1 cellular context compared by ENCODE assay signal in the genomic region with DNA sequence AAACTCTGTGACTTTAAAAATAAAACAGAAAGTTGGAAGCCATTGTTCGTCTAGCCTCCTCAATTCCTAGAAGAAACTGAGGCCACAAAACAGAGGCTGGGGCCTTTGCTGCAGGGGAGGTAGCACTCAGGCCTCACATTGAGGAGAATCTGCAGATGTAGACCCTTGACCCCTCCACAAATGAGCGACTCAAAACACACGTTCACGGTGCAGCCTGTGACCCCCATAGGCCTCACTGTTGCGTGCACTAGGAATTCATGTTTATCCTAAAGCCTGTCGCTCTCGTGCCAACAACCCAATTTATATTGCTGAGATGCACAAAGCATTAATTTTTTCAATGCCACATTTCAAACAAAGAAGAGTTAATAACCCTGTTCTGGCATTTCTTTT.
TF ChIP-seq lines count a peak whose summit lies in the region.

No MANE protein-coding gene starts in this region.

TF ChIP-seq in SK-N-SH treated with all-trans-retinoic acid at 6 μM for 48 hours, 23 proteins besides CTCF, POLR2A, EP300 and RAD21 (continued from another document):
- no peak for TF ChIP-seq CSRNP3 (CRISPR knock-in tag; IDR thresholded peaks at IDR 0.05)
